In genomic region chr7:44122529-44122928, GRCh38 we compare ENCODE assay signal across 9 cellular contexts. TPM values are rescaled to one million over a fixed set of nuclear protein-coding genes. Genes with fewer than 3 reads are reported as not detected.
A peak's percentile ranks its signal among the peaks of the same experiment; 100 is the strongest.
DNase-seq lines count a peak whose midpoint lies in the region; ATAC-seq lines count a peak whose summit lies in the region.
"Had no signal": no experiment of that assay in that cellular context is flagged by ENCODE, and none has a peak within 500 bp of the region (broad histone marks: within the 10 kb centered on the region; RNA-seq: fewer than 3 reads in every experiment).

No MANE protein-coding gene starts in this region.

- CTCF ChIA-PET in activated CD8-positive, alpha-beta T cell treated with anti-CD3 and anti-CD28 coated beads, Interleukin-2, amount 10 ng/mL, durations not matched to agents 7 days and 5 days (lab: Charles Lee) = interaction anchor here (1.1 to 1.6 kb wide), 6 partner anchors 9 to 41 kb away, joined by 3 to 6 read pairs (median 5); no protein-coding TSS in a partner anchor

- H3K4me1 Mint-ChIP-seq in T-helper 1 cell treated with Interleukin-12 subunit alpha and Interleukin-12 subunit beta and Interleukin-4 antibody, amounts not matched to agents 30 μg/mL and 1 μg/mL, for 36 hours (ENCODE audit: low read depth) = peaks cover 25% of the 10 kb centered on the region
- H3K4me1 Mint-ChIP-seq in activated CD8-positive, alpha-beta T cell treated with anti-CD3 and anti-CD28 coated beads, Interleukin-2, amount 10 ng/mL, durations not matched to agents 7 days and 5 days (ENCODE audit: low read depth) = peaks cover 37% of the 10 kb centered on the region

- H3K27ac ChIP-seq in stomach smooth muscle (ENCODE audit: low read length) = peak overlapping the region; percentile 67

- POLR2A ChIA-PET in activated CD8-positive, alpha-beta T cell treated with anti-CD3 and anti-CD28 coated beads, Interleukin-2, amount 10 ng/mL, durations not matched to agents 7 days and 5 days (lab: Charles Lee) = interaction anchor here (0.6 to 1.8 kb wide), 7 partner anchors 21 to 451 kb away, joined by 3 to 8 read pairs (median 3); partner anchors contain the start of genes DBNL and DDX56

- peaks cover 13% of the 10 kb centered on the region for H3K27me3 Mint-ChIP-seq in T-helper 1 cell treated with Interleukin-12 subunit alpha and Interleukin-12 subunit beta and Interleukin-4 antibody, amounts not matched to agents 30 μg/mL and 1 μg/mL, for 36 hours (ENCODE audit: low read depth)
- H3K27me3 Mint-ChIP-seq in activated CD8-positive, alpha-beta T cell treated with anti-CD3 and anti-CD28 coated beads, Interleukin-2, amount 10 ng/mL, durations not matched to agents 7 days and 5 days (ENCODE audit: low read depth) = peaks cover 12% of the 10 kb centered on the region

- peaks cover 21% of the 10 kb centered on the region for H3K4me1 ChIP-seq in stomach smooth muscle (ENCODE audit: control insufficient read depth, insufficient read depth, low read length)

- H3K9ac ChIP-seq in stomach smooth muscle (ENCODE audit: low read length in 2 of 2) = peak overlapping the region; percentile 75 to 80

- no peaks in the 10 kb centered on the region for H3K9me3 ChIP-seq in iPS-18c (ENCODE audit: control insufficient read depth, insufficient read depth, low read length)
- peaks cover 0 to 1% of the 10 kb centered on the region in 2 donors for H3K9me3 ChIP-seq in stomach smooth muscle (ENCODE audit: control insufficient read depth in 2 of 2, low read length in 2 of 2)

- H3K4me3 Mint-ChIP-seq in T-helper 1 cell treated with Interleukin-12 subunit alpha and Interleukin-12 subunit beta and Interleukin-4 antibody, amounts not matched to agents 30 μg/mL and 1 μg/mL, for 36 hours = peak overlapping the region; percentile 81
- peak overlapping the region; percentile 73 for H3K4me3 Mint-ChIP-seq in activated CD8-positive, alpha-beta T cell treated with anti-CD3 and anti-CD28 coated beads, Interleukin-2, amount 10 ng/mL, durations not matched to agents 7 days and 5 days

- no peaks in the 10 kb centered on the region for H3K9me3 Mint-ChIP-seq in T-helper 1 cell treated with Interleukin-12 subunit alpha and Interleukin-12 subunit beta and Interleukin-4 antibody, amounts not matched to agents 30 μg/mL and 1 μg/mL, for 36 hours
- H3K9me3 Mint-ChIP-seq in activated CD8-positive, alpha-beta T cell treated with anti-CD3 and anti-CD28 coated beads, Interleukin-2, amount 10 ng/mL, durations not matched to agents 7 days and 5 days (ENCODE audit: insufficient read depth) = no peaks in the 10 kb centered on the region

- H3K4me3 ChIP-seq in iPS-18c (ENCODE audit: insufficient read depth, low read depth, low read length) (peak overlapping the region; percentile 96), stomach smooth muscle (ENCODE audit: low read length in 2 of 2) (peak overlapping the region; percentile 85 to 94)

- H3K27ac Mint-ChIP-seq in T-helper 1 cell treated with Interleukin-12 subunit alpha and Interleukin-12 subunit beta and Interleukin-4 antibody, amounts not matched to agents 30 μg/mL and 1 μg/mL, for 36 hours = peak overlapping the region; percentile 67
- H3K27ac Mint-ChIP-seq in activated CD8-positive, alpha-beta T cell treated with anti-CD3 and anti-CD28 coated beads, Interleukin-2, amount 10 ng/mL, durations not matched to agents 7 days and 5 days = peak overlapping the region; percentile 60

- DNase-seq in T-helper 1 cell = no peak
- DNase-seq in activated CD8-positive, alpha-beta T cell treated with anti-CD3 and anti-CD28 coated beads, Interleukin-2, amount 10 ng/mL, durations not matched to agents 7 days and 5 days = no peak
- no peak for DNase-seq in NK-92 (lab: John Stamatoyannopoulos, UW; ENCODE audit: unreplicated experiment)
- DNase-seq in NCI-H2029 treated with DMSO at 0.1 percent for 48 hours (lab: John Stamatoyannopoulos, UW) = no peak
- DNase-seq in foreskin melanocyte = no peak
- DNase-seq: effector CD8-positive, alpha-beta T cell had no signal

- ATAC-seq in activated CD8-positive, alpha-beta T cell treated with anti-CD3 and anti-CD28 coated beads, Interleukin-2, amount 10 ng/mL, durations not matched to agents 7 days and 5 days = no peak

- H3K36me3 Mint-ChIP-seq in T-helper 1 cell treated with Interleukin-12 subunit alpha and Interleukin-12 subunit beta and Interleukin-4 antibody, amounts not matched to agents 30 μg/mL and 1 μg/mL, for 36 hours (ENCODE audit: low read depth) = peaks cover 16% of the 10 kb centered on the region
- H3K36me3 Mint-ChIP-seq in activated CD8-positive, alpha-beta T cell treated with anti-CD3 and anti-CD28 coated beads, Interleukin-2, amount 10 ng/mL, durations not matched to agents 7 days and 5 days (ENCODE audit: low read depth) = peaks cover 33% of the 10 kb centered on the region

- peaks cover 20% of the 10 kb centered on the region in 2 donors for H3K36me3 ChIP-seq in stomach smooth muscle (ENCODE audit: control insufficient read depth in 2 of 2, insufficient read depth in 2 of 2, low read length in 2 of 2)

- H3K27me3 ChIP-seq in stomach smooth muscle (ENCODE audit: control insufficient read depth in 1 of 2, insufficient read depth in 2 of 2, low read length in 2 of 2) = no peaks in the 10 kb centered on the region

RNA-seq across cellular contexts. Expression of gene POLD2, which starts 0.8 kb away (rescaled TPM):
- 100 to 1,000 TPM; 134 to 135 TPM for total RNA-seq in activated CD8-positive, alpha-beta T cell treated with anti-CD3 and anti-CD28 coated beads, Interleukin-2, amount 10 ng/mL, durations not matched to agents 7 days and 5 days

RNA-seq across cellular contexts. Expression of gene AEBP1, which starts 18.4 kb away (rescaled TPM):
- 10 to 100 TPM; 13.0 to 15.7 TPM for total RNA-seq in activated CD8-positive, alpha-beta T cell treated with anti-CD3 and anti-CD28 coated beads, Interleukin-2, amount 10 ng/mL, durations not matched to agents 7 days and 5 days

RNA-seq across cellular contexts. Expression of gene MYL7, which starts 18.6 kb away (rescaled TPM):
- total RNA-seq in activated CD8-positive, alpha-beta T cell treated with anti-CD3 and anti-CD28 coated beads, Interleukin-2, amount 10 ng/mL, durations not matched to agents 7 days and 5 days = not detected

RNA-seq across cellular contexts. Expression of gene POLM, which starts 40.2 kb away (rescaled TPM):
- total RNA-seq in activated CD8-positive, alpha-beta T cell treated with anti-CD3 and anti-CD28 coated beads, Interleukin-2, amount 10 ng/mL, durations not matched to agents 7 days and 5 days = 10 to 100 TPM; 37.3 to 37.9 TPM

RNA-seq across cellular contexts. Expression of gene PGAM2, which starts 57.2 kb away (rescaled TPM):
- under 1 TPM; 0.34 to 0.68 TPM for total RNA-seq in activated CD8-positive, alpha-beta T cell treated with anti-CD3 and anti-CD28 coated beads, Interleukin-2, amount 10 ng/mL, durations not matched to agents 7 days and 5 days
